Comparison of ENCODE assay signal across 8 cellular contexts in the genomic region with DNA sequence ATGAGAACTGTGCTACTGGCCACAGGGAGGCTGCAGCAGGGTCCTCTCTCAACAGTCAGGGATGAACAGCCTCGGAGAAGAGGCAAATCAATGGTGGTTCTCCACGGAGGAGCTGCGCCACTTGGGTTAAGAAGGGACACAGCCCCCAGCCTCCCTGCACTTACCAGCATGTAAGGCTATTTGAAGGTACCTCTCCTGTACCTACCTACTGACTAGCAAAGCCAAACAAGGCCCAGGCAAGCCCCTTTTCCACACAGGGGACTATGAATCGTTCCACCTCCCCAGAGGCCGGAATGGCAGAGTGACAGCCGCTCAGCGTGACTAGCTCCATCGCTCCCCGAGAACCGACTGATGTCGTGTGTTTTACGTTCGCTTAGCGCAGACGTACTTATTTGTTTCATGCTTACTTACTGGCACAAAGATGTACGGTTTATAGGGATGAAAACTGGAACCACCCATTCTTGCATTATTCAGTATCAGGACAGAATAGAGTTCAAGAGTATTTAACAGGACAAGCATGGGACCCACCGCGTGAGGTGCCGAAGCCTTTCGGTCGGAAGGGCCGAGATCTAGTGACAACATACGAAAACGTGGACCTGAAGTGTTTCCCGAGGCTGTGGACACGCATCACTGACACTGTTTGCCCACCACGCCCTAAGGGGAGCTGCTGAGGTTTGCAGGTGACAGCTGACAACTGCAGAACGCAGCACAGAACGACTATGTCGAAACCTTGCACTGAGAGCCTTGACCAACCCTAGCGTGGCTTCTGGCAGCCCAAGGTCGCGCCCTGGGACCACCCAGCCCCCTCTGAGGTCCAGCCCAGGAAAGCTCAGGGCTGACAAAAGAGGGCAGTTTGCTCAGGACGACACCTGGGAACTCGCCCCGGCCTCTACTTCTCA. TPM values are rescaled to one million over a fixed set of nuclear protein-coding genes. Genes with fewer than 3 reads are reported as not detected.
A peak's percentile ranks its signal among the peaks of the same experiment; 100 is the strongest.
DNase-seq lines count a peak whose midpoint lies in the region; ATAC-seq, FAIRE-seq and TF ChIP-seq lines count a peak whose summit lies in the region.

No MANE protein-coding gene starts in this region.

- H3K4me3 ChIP-seq in AG04449 (ENCODE audit: low read depth, low read length): peak overlapping the region; percentile 91
- peak overlapping the region; percentile 82 for H3K4me3 ChIP-seq in HUES48 (ENCODE audit: low read depth, low read length)
- peak overlapping the region; percentile 89 for H3K4me3 ChIP-seq in bronchial epithelial cell (ENCODE audit: low read depth, low read length)
- peak overlapping the region; percentile 82 for H3K4me3 ChIP-seq in mucosa of stomach (ENCODE audit: low read length)

- H3K4me1 ChIP-seq in HUES48 (ENCODE audit: control insufficient read depth, insufficient read depth, low read length) (peaks cover 9% of the 10 kb centered on the region; the same call in 1 of the 2 replicates), mucosa of stomach (ENCODE audit: control insufficient read depth, insufficient read depth, low read length) (peaks cover 21% of the 10 kb centered on the region)

- H3K27ac ChIP-seq in HUES48 (ENCODE audit: low read depth, low read length): no peak overlapping the region

- H3K9ac ChIP-seq in HUES48 (ENCODE audit: low read depth, low read length) (peak overlapping the region; percentile 68; the same call in 1 of the 2 replicates), mucosa of stomach (ENCODE audit: low read length) (peak overlapping the region; percentile 79)

- no peak for ATAC-seq in HG02610 (IDR thresholded peaks at IDR 0.05; ENCODE audit: unreplicated experiment)
- no peak for ATAC-seq in HG03354 (IDR thresholded peaks at IDR 0.05; ENCODE audit: poor library complexity, severe bottlenecking, unreplicated experiment)

- peak; percentile 89 for FAIRE-seq in bronchial epithelial cell (lab: Jason Lieb, UNC)

- peaks cover 13% of the 10 kb centered on the region for H3K36me3 ChIP-seq in HUES48 (ENCODE audit: control insufficient read depth, insufficient read depth, low read length)
- peaks cover 21% of the 10 kb centered on the region for H3K36me3 ChIP-seq in bronchial epithelial cell (ENCODE audit: control insufficient read depth, insufficient read depth, low read length)
- no peaks in the 10 kb centered on the region for H3K36me3 ChIP-seq in mucosa of stomach (ENCODE audit: control insufficient read depth, insufficient read depth, low read length)

- POLR2A ChIA-PET in AG04449 (lab: Yijun Ruan, JAX): interaction anchor here (1.2 to 1.5 kb wide), 2 partner anchors 15 to 160 kb away, joined by 4 to 5 read pairs; partner anchors contain the start of gene CEP131

- TF ChIP-seq CTCF in AG04449 (IDR thresholded peaks at IDR 0.05; ENCODE audit: insufficient read depth, low read length, missing control alignments) (no peak), bronchial epithelial cell (IDR thresholded peaks at IDR 0.05; ENCODE audit: insufficient read depth, low read length, severe bottlenecking) (no peak)

- H3K9me3 ChIP-seq in HUES48 (ENCODE audit: control insufficient read depth, insufficient read depth, low read length) (no peaks in the 10 kb centered on the region), mucosa of stomach (ENCODE audit: control insufficient read depth, low read length) (no peaks in the 10 kb centered on the region)

- DNase-seq in AG04449 (ENCODE audit: low read depth, low spot score) (no peak), bronchial epithelial cell (ENCODE audit: low read depth) (no peak), NCI-H2196 (lab: John Stamatoyannopoulos, UW; ENCODE audit: unreplicated experiment) (no peak), NCI-H82 (lab: John Stamatoyannopoulos, UW) (no peak)

- H3K27me3 ChIP-seq in HUES48 (ENCODE audit: control insufficient read depth, insufficient read depth, low read length) (no peaks in the 10 kb centered on the region), bronchial epithelial cell (ENCODE audit: control insufficient read depth, insufficient read depth, low read length) (no peaks in the 10 kb centered on the region), mucosa of stomach (ENCODE audit: control insufficient read depth, insufficient read depth, low read length) (no peaks in the 10 kb centered on the region)

- CTCF ChIA-PET in AG04449 (lab: Yijun Ruan, JAX): interaction anchor here (1.2 to 2.1 kb wide), 6 partner anchors 11 to 247 kb away, joined by 4 to 13 read pairs (median 5); no protein-coding TSS in a partner anchor

RNA-seq across cellular contexts. Expression of gene TEPSIN, which starts 1.0 kb away (rescaled TPM):
- 5.8 and 7.8 TPM in 2 replicates for total RNA-seq in bronchial epithelial cell

RNA-seq across cellular contexts. Expression of gene NDUFAF8, which starts 1.3 kb away (rescaled TPM):
- 31.6 and 49.2 TPM in 2 replicates for total RNA-seq in bronchial epithelial cell

RNA-seq across cellular contexts. Expression of gene CEP131, which starts 15.1 kb away (rescaled TPM):
- 7.9 and 9.2 TPM in 2 replicates for total RNA-seq in bronchial epithelial cell

RNA-seq across cellular contexts. Expression of gene SLC38A10, which starts 57.3 kb away (rescaled TPM):
- total RNA-seq in bronchial epithelial cell: 35.5 and 49.2 TPM in 2 replicates
